ENCODE assay signal across 10 cellular contexts in genomic region chr10:8052344-8052969, GRCh38. TPM values are rescaled to one million over a fixed set of nuclear protein-coding genes. Genes with fewer than 3 reads are reported as not detected.
DNase-seq lines count a peak whose midpoint lies in the region; ATAC-seq, FAIRE-seq and TF ChIP-seq lines count a peak whose summit lies in the region.
"Had no signal": no experiment of that assay in that cellular context is flagged by ENCODE, and none has a peak within 500 bp of the region (broad histone marks: within the 10 kb centered on the region; RNA-seq: fewer than 3 reads in every experiment).

No MANE protein-coding gene starts in this region.

- TF ChIP-seq CTCF in endothelial cell of umbilical vein (IDR thresholded peaks at IDR 0.05; ENCODE audit: extremely low read depth in 1 of 2, insufficient read depth in 1 of 2, low read depth in 1 of 2, low read length in 2 of 2), result no peak
- TF ChIP-seq CTCF in parathyroid adenoma (IDR thresholded peaks at IDR 0.05), result no peak

- no peaks in the 10 kb centered on the region for H4K20me1 ChIP-seq in endothelial cell of umbilical vein (replicated peaks; ENCODE audit: control insufficient read depth, extremely low read depth, insufficient read depth, low read length)

- intact Hi-C loops in endothelial cell of umbilical vein (cut with micrococcal nuclease), result loop anchor here (2.0 to 10.0 kb wide), 6 partner anchors 85 to 1022 kb away; partner anchors contain the start of gene TAF3

- H3K79me2 ChIP-seq in endothelial cell of umbilical vein (ENCODE audit: control insufficient read depth, insufficient read depth, low read length) (peaks cover 64% of the 10 kb centered on the region), parathyroid adenoma (peaks cover 34% of the 10 kb centered on the region)

- H3K4me3 ChIP-seq in H7 (ENCODE audit: insufficient read depth, low read depth, low read length) (peak overlapping the region; percentile 37), endothelial cell of umbilical vein (replicated peaks in 1 of 3; ENCODE audit: insufficient read depth in 1 of 3, low read depth in 1 of 3, low read length in 3 of 3) (peak overlapping the region in 2 of 3 experiments; percentile 33 to 58), parathyroid adenoma (ENCODE audit: low read depth, low read length) (peak overlapping the region; percentile 79)
- H3K4me3 ChIP-seq: K562 had no signal

- peaks cover 93% of the 10 kb centered on the region for H3K27me3 ChIP-seq in H7 (ENCODE audit: control insufficient read depth, insufficient read depth, low read length)
- no peaks in the 10 kb centered on the region for H3K27me3 ChIP-seq in endothelial cell of umbilical vein (ENCODE audit: control insufficient read depth in 2 of 2, insufficient read depth in 2 of 2, low read length in 2 of 2)
- no peaks in the 10 kb centered on the region for H3K27me3 ChIP-seq in parathyroid adenoma (ENCODE audit: control insufficient read depth, insufficient read depth, low read length)

- H2AFZ ChIP-seq in endothelial cell of umbilical vein (ENCODE audit: low read depth, low read length) (peak overlapping the region; percentile 32), parathyroid adenoma (no peak overlapping the region)

- no peaks in the 10 kb centered on the region for H3K9me3 Mint-ChIP-seq in T-helper 1 cell treated with Interleukin-12 subunit alpha and Interleukin-12 subunit beta and Interleukin-4 antibody, amounts not matched to agents 30 μg/mL and 1 μg/mL, for 36 hours

- H3K9me3 ChIP-seq in endothelial cell of umbilical vein (replicated peaks; ENCODE audit: control insufficient read depth, insufficient read depth, low read length) (no peaks in the 10 kb centered on the region), parathyroid adenoma (ENCODE audit: control insufficient read depth, low read length) (no peaks in the 10 kb centered on the region)
- H3K9me3 ChIP-seq: suprapubic skin had no signal

- TF ChIP-seq POLR2A in endothelial cell of umbilical vein (IDR thresholded peaks at IDR 0.05; ENCODE audit: low read depth, low read length), result no peak

- DNase-seq in H7 (peak; percentile 31), endothelial cell of umbilical vein (ENCODE audit: low read depth, low spot score) (peak; percentile 67), DMS53 (lab: John Stamatoyannopoulos, UW) (no peak), mesenteric fat pad (ENCODE audit: low spot score) (no peak)
- DNase-seq: NCI-H345 had no signal

- POLR2A ChIA-PET in endothelial cell of umbilical vein (lab: Charles Lee), result interaction anchor here (0.5 kb wide), 1 partner anchor 13 kb away, joined by 5 read pairs; no protein-coding TSS in a partner anchor

- peak overlapping the region; percentile 96 for H3K27ac ChIP-seq in endothelial cell of umbilical vein (ENCODE audit: insufficient read depth, low read depth, low read length)
- H3K27ac ChIP-seq in parathyroid adenoma, result peak overlapping the region; percentile 96
- H3K27ac ChIP-seq: suprapubic skin had no signal

- no peaks in the 10 kb centered on the region for H3K36me3 ChIP-seq in H7 (replicated peaks; ENCODE audit: control insufficient read depth, insufficient read depth, low read length)
- no peaks in the 10 kb centered on the region for H3K36me3 ChIP-seq in endothelial cell of umbilical vein (ENCODE audit: control insufficient read depth in 2 of 2, extremely low read depth in 1 of 2, insufficient read depth in 2 of 2, low read length in 2 of 2)
- H3K36me3 ChIP-seq in parathyroid adenoma (ENCODE audit: control insufficient read depth, insufficient read depth, low read length), result peaks cover 12% of the 10 kb centered on the region
- H3K36me3 ChIP-seq: suprapubic skin had no signal

- CTCF ChIA-PET in endothelial cell of umbilical vein (lab: Charles Lee), result interaction anchor here (0.7 to 2.1 kb wide), 5 partner anchors 180 to 1158 kb away, joined by 3 to 9 read pairs (median 3); no protein-coding TSS in a partner anchor

- peak overlapping the region; percentile 76 for H3K4me3 Mint-ChIP-seq in T-helper 1 cell treated with Interleukin-12 subunit alpha and Interleukin-12 subunit beta and Interleukin-4 antibody, amounts not matched to agents 30 μg/mL and 1 μg/mL, for 36 hours

- ATAC-seq in HG03159 (IDR thresholded peaks at IDR 0.05; ENCODE audit: unreplicated experiment), result no peak

- dilution Hi-C loops in endothelial cell of umbilical vein (cut with MboI; ENCODE audit: extremely low pct_ligation_motif_present, low sequenced_read_pairs), result no loop called here

- H3K4me1 ChIP-seq in endothelial cell of umbilical vein (ENCODE audit: control insufficient read depth, extremely low read depth, insufficient read depth, low read length) (peaks cover 32% of the 10 kb centered on the region), parathyroid adenoma (no peaks in the 10 kb centered on the region)

- peaks cover 44% of the 10 kb centered on the region for H3K27me3 Mint-ChIP-seq in T-helper 1 cell treated with Interleukin-12 subunit alpha and Interleukin-12 subunit beta and Interleukin-4 antibody, amounts not matched to agents 30 μg/mL and 1 μg/mL, for 36 hours (ENCODE audit: low read depth)

- H3K4me1 Mint-ChIP-seq in T-helper 1 cell treated with Interleukin-12 subunit alpha and Interleukin-12 subunit beta and Interleukin-4 antibody, amounts not matched to agents 30 μg/mL and 1 μg/mL, for 36 hours (ENCODE audit: low read depth), result peaks cover 29% of the 10 kb centered on the region

- H3K27ac Mint-ChIP-seq in T-helper 1 cell treated with Interleukin-12 subunit alpha and Interleukin-12 subunit beta and Interleukin-4 antibody, amounts not matched to agents 30 μg/mL and 1 μg/mL, for 36 hours, result peak overlapping the region; percentile 61

- no TSS peak for BruUV-seq in endothelial cell of umbilical vein (replicated peaks; lab: Mats Ljungman, UMichigan)

- peak; percentile 78 for FAIRE-seq in endothelial cell of umbilical vein (lab: Jason Lieb, UNC)
- FAIRE-seq: K562 had no signal

- peak overlapping the region; percentile 87 for H3K4me2 ChIP-seq in endothelial cell of umbilical vein (ENCODE audit: insufficient read depth, low read length)
- H3K4me2 ChIP-seq in parathyroid adenoma (ENCODE audit: low read length), result peak overlapping the region; percentile 98

- H3K9ac ChIP-seq in endothelial cell of umbilical vein (replicated peaks; ENCODE audit: extremely low read depth, insufficient read depth, low read length) (peak overlapping the region; percentile 90), parathyroid adenoma (peak overlapping the region; percentile 55)

- H3K9me1 ChIP-seq in endothelial cell of umbilical vein (replicated peaks; ENCODE audit: control insufficient read depth, extremely low read depth, insufficient read depth, low read length), result no peaks in the 10 kb centered on the region

- H3K36me3 Mint-ChIP-seq in T-helper 1 cell treated with Interleukin-12 subunit alpha and Interleukin-12 subunit beta and Interleukin-4 antibody, amounts not matched to agents 30 μg/mL and 1 μg/mL, for 36 hours (ENCODE audit: low read depth), result peaks cover 17% of the 10 kb centered on the region

TF ChIP-seq in endothelial cell of umbilical vein, 7 proteins besides CTCF, POLR2A, EP300 and RAD21:
- no peak for TF ChIP-seq JUN (IDR thresholded peaks at IDR 0.05; ENCODE audit: borderline replicate concordance, insufficient read depth, insufficient read length, low read depth)
- TF ChIP-seq, protein P1, sequence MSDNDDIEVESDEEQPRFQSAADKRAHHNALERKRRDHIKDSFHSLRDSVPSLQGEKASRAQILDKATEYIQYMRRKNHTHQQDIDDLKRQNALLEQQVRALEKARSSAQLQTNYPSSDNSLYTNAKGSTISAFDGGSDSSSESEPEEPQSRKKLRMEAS (IDR thresholded peaks at IDR 0.05; ENCODE audit: insufficient read depth, insufficient read length), result no peak
- no peak for TF ChIP-seq EZH2 (IDR thresholded peaks at IDR 0.05; ENCODE audit: borderline replicate concordance, low read depth, low read length, severe bottlenecking)
- TF ChIP-seq POLR2AphosphoS5 (IDR thresholded peaks at IDR 0.05; ENCODE audit: insufficient read depth, low read depth, low read length), result no peak
- no peak for TF ChIP-seq GATA2 (IDR thresholded peaks at IDR 0.05; ENCODE audit: insufficient read depth, insufficient read length, low read depth, low read length)
- TF ChIP-seq MYC (IDR thresholded peaks at IDR 0.05; ENCODE audit: low read depth, low read length), result no peak
- no peak for TF ChIP-seq FOS (IDR thresholded peaks at IDR 0.05; ENCODE audit: borderline replicate concordance, insufficient read depth, low read length)

RNA-seq across cellular contexts. Expression of gene GATA3, which starts 2.0 kb away (rescaled TPM):
- total RNA-seq in H7 (2014; rRNA removed; shearing (Covaris generic)), result 0.11 and 1.1 TPM in 2 replicates
- total RNA-seq in endothelial cell of umbilical vein (30.9 and 33.0 TPM in 2 replicates), mesenteric fat pad (5.5 TPM)
- polyA plus RNA-seq in endothelial cell of umbilical vein, result 7.2 and 9.3 TPM in 2 replicates
- polyA plus RNA-seq in endothelial cell of umbilical vein (2011; cell fraction: cytosol; rRNA removed), result 6.7 and 7.0 TPM in 2 replicates
- polyA plus RNA-seq in endothelial cell of umbilical vein (2011; cell fraction: nucleus; rRNA removed), result 13.5 and 14.3 TPM in 2 replicates
- polyA plus RNA-seq in endothelial cell of umbilical vein (2012), result 16.6 and 19.7 TPM in 2 replicates
- 2.5 TPM in 2 replicates for polyA minus RNA-seq in endothelial cell of umbilical vein
- not detected for polyA minus RNA-seq in endothelial cell of umbilical vein (2011; cell fraction: cytosol; rRNA and poly(A)+ RNA removed)
- polyA minus RNA-seq in endothelial cell of umbilical vein (2011; cell fraction: nucleus; rRNA and poly(A)+ RNA removed), result 5.0 and 8.9 TPM in 2 replicates

Comparison
In these comparisons a context has a peak if more than half of its experiments do, and no peak if none do; other contexts are left out.
1. DNase-seq: peak in H7 (single experiment) and endothelial cell of umbilical vein (single experiment); none in DMS53 (single experiment) and mesenteric fat pad (single experiment).
2. Peak in every context shown above with its lines, with median percentiles within 50 percentile points of each other: H3K4me3 ChIP-seq.